Comparison of ENCODE assay signal across 4 cellular contexts in genomic region chr6:111239455-111239854, GRCh38.
TF ChIP-seq lines count a peak whose summit lies in the region.

No MANE protein-coding gene starts in this region.

TF ChIP-seq in SK-N-SH, 30 proteins besides CTCF, POLR2A, EP300 and RAD21:
- TF ChIP-seq MXI1 (IDR thresholded peaks at IDR 0.05; ENCODE audit: low read depth, low read length) (no peak), YY1 (IDR thresholded peaks at IDR 0.05; ENCODE audit: low read depth) (no peak), GATA2 (CRISPR knock-in tag; IDR thresholded peaks at IDR 0.05) (no peak), NRF1 (IDR thresholded peaks at IDR 0.05; ENCODE audit: low read depth, low read length) (no peak), FOSL2 (IDR thresholded peaks at IDR 0.05; ENCODE audit: borderline replicate concordance, low read depth) (no peak), RFX5 (IDR thresholded peaks at IDR 0.05; ENCODE audit: low read length) (no peak), JUND (IDR thresholded peaks at IDR 0.05) (no peak), MAX (IDR thresholded peaks at IDR 0.05; ENCODE audit: low read depth) (no peak), RXRA (IDR thresholded peaks at IDR 0.05; ENCODE audit: borderline replicate concordance, low read depth) (no peak), PBX3 (IDR thresholded peaks at IDR 0.05) (no peak), GABPA (IDR thresholded peaks at IDR 0.05; ENCODE audit: low read depth) (no peak), MEF2A (IDR thresholded peaks at IDR 0.05; ENCODE audit: borderline replicate concordance, low read depth) (no peak), IRF3 (IDR thresholded peaks at IDR 0.05; ENCODE audit: low read depth, low read length) (no peak), NFIC (IDR thresholded peaks at IDR 0.05; ENCODE audit: borderline replicate concordance) (no peak), CHD2 (IDR thresholded peaks at IDR 0.05; ENCODE audit: low read length, partially characterized antibody) (no peak), FOXJ3 (CRISPR knock-in tag; IDR thresholded peaks at IDR 0.05) (no peak), FOXM1 (IDR thresholded peaks at IDR 0.05; ENCODE audit: low read depth) (no peak)

TF ChIP-seq in SK-N-SH treated with all-trans-retinoic acid at 6 μM for 48 hours, 23 proteins besides CTCF, POLR2A, EP300 and RAD21:
- TF ChIP-seq PPARA (CRISPR knock-in tag; IDR thresholded peaks at IDR 0.05; ENCODE audit: borderline replicate concordance) (no peak), ZFP3 (CRISPR knock-in tag; IDR thresholded peaks at IDR 0.05) (no peak), ZNF8 (CRISPR knock-in tag; IDR thresholded peaks at IDR 0.05) (no peak), CSRNP3 (CRISPR knock-in tag; IDR thresholded peaks at IDR 0.05) (no peak), ZNF70 (CRISPR knock-in tag; IDR thresholded peaks at IDR 0.05) (no peak), ESRRG (CRISPR knock-in tag; IDR thresholded peaks at IDR 0.05) (no peak), TOX (CRISPR knock-in tag; IDR thresholded peaks at IDR 0.05; ENCODE audit: borderline replicate concordance) (no peak)

TF ChIP-seq in IMR-90, 13 proteins besides CTCF, POLR2A, EP300 and RAD21:
- TF ChIP-seq MAFK (IDR thresholded peaks at IDR 0.05; ENCODE audit: low read depth, low read length) (no peak), USF2 (IDR thresholded peaks at IDR 0.05; ENCODE audit: low read depth, low read length) (no peak), NFE2L2 (IDR thresholded peaks at IDR 0.05; ENCODE audit: low read depth, low read length) (no peak), BHLHE40 (IDR thresholded peaks at IDR 0.05; ENCODE audit: low read depth, low read length) (no peak), MAZ (IDR thresholded peaks at IDR 0.05; ENCODE audit: borderline replicate concordance, low read depth, low read length) (no peak)

TF ChIP-seq in GM12878, 131 proteins besides CTCF, POLR2A, EP300 and RAD21:
- TF ChIP-seq ATF7 (IDR thresholded peaks at IDR 0.05; ENCODE audit: low read depth) (0 out of 2 replicates have a peak, but pooled peaks have one; percentile 11), SPI1 (IDR thresholded peaks at IDR 0.05; ENCODE audit: borderline replicate concordance, insufficient read depth, low read depth, low read length) (peak; percentile 73), NKRF (conservative IDR thresholded peaks at IDR 0.05) (no peak), HDAC2 (IDR thresholded peaks at IDR 0.05) (no peak), BACH1 (IDR thresholded peaks at IDR 0.05; ENCODE audit: borderline replicate concordance) (no peak), PKNOX1 (IDR thresholded peaks at IDR 0.05) (peak; percentile 52; the same call in 1 of the 2 replicates)
